In the genomic region with DNA sequence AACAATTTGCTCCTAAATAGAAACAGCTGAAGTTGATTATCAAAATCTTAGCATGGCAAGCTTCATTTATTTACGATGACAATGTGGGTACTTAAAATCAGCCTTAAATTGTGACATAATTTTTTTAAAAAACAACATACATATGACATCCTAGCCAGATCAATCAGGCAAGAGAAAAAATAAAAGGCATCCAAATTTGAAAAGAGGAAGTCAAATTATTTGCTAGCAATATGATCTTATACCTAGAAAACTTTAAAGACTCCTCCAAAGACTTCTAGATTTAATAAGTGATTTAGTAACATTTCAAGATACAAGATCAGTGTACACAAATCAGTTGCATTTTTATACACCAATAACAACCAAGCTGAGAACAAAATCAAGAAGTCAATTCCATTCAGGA, we compare ENCODE assay signal across 7 cellular contexts. TPM values are rescaled to one million over a fixed set of nuclear protein-coding genes. Genes with fewer than 3 reads are reported as not detected.
"Had no signal": no experiment of that assay in that cellular context is flagged by ENCODE, and none has a peak within 500 bp of the region (broad histone marks: within the 10 kb centered on the region; RNA-seq: fewer than 3 reads in every experiment).

No MANE protein-coding gene starts in this region.

- DNase-seq: H9, HCEC 1CT had no signal

- H3K4me3 Mint-ChIP-seq: GM23338, H9, IgD-negative memory B cell had no signal

- H3K27ac Mint-ChIP-seq: GM23338, H9, IgD-negative memory B cell had no signal

- H2AFZ ChIP-seq: GM23338 had no signal

- ATAC-seq: GM23338 had no signal

- H3K27me3 Mint-ChIP-seq: IgD-negative memory B cell had no signal

- H3K4me3 ChIP-seq: GM23338 had no signal

- H3K4me1 Mint-ChIP-seq: GM23338 had no signal

- H3K4me2 ChIP-seq: GM23338 had no signal

- FAIRE-seq: H1, HTR-8/SVneo had no signal

- H3K9me3 Mint-ChIP-seq: GM23338, H9 had no signal

RNA-seq across cellular contexts. Expression of a gene that starts 53.1 kb away (rescaled TPM):
- total RNA-seq: HT-29 had no signal
- polyA plus RNA-seq: IgD-negative memory B cell had no signal
